11 cellular contexts compared by ENCODE assay signal in genomic region chr12:26235465-26235864, GRCh38. TPM values are rescaled to one million over a fixed set of nuclear protein-coding genes. Genes with fewer than 3 reads are reported as not detected.
"Had no signal": no experiment of that assay in that cellular context is flagged by ENCODE, and none has a peak within 500 bp of the region (broad histone marks: within the 10 kb centered on the region; RNA-seq: fewer than 3 reads in every experiment).

No MANE protein-coding gene starts in this region.

RNA-seq across cellular contexts. Expression of gene SSPN, which starts 40.1 kb away (rescaled TPM):
- total RNA-seq: activated CD4-positive, alpha-beta memory T cell treated with anti-CD3 and anti-CD28 coated beads for 36 hours; activated CD4-positive, alpha-beta memory T cell treated with anti-CD3 and anti-CD28 coated beads, Interleukin-2, amount 10 ng/mL, durations not matched to agents 7 days and 5 days; activated CD4-positive, alpha-beta T cell treated with anti-CD3 and anti-CD28 coated beads for 36 hours; activated CD4-positive, alpha-beta T cell treated with anti-CD3 and anti-CD28 coated beads, Interleukin-2, amount 10 ng/mL, durations not matched to agents 24 days and 14 days; activated CD4-positive, alpha-beta T cell treated with anti-CD3 and anti-CD28 coated beads, Interleukin-2, amount 10 ng/mL, durations not matched to agents 7 days and 5 days; activated CD8-positive, alpha-beta memory T cell treated with anti-CD3 and anti-CD28 coated beads for 36 hours; activated CD8-positive, alpha-beta memory T cell treated with anti-CD3 and anti-CD28 coated beads, Interleukin-2, amount 10 ng/mL, durations not matched to agents 7 days and 5 days; activated CD8-positive, alpha-beta T cell treated with anti-CD3 and anti-CD28 coated beads for 36 hours; activated CD8-positive, alpha-beta T cell treated with anti-CD3 and anti-CD28 coated beads, Interleukin-2, amount 10 ng/mL, durations not matched to agents 7 days and 5 days; T-helper 1 cell treated with Interleukin-12 subunit alpha and Interleukin-12 subunit beta and Interleukin-4 antibody, amounts not matched to agents 30 ng/mL and 1 ng/mL, for 36 hours; T-helper 2 cell treated with Interferon-gamma antibody and Interleukin-4, amounts not matched to agents 100 ng/mL and 5 ng/mL, for 36 hours had no signal
